ENCODE assay signal across 1 cellular context in genomic region chr19:1280588-1281269, GRCh38.
TF ChIP-seq lines count a peak whose summit lies in the region.

No MANE protein-coding gene starts in this region.

TF ChIP-seq in GM23338, 12 proteins besides CTCF, POLR2A, EP300 and RAD21 (continued from another document):
- TF ChIP-seq, protein P1, sequence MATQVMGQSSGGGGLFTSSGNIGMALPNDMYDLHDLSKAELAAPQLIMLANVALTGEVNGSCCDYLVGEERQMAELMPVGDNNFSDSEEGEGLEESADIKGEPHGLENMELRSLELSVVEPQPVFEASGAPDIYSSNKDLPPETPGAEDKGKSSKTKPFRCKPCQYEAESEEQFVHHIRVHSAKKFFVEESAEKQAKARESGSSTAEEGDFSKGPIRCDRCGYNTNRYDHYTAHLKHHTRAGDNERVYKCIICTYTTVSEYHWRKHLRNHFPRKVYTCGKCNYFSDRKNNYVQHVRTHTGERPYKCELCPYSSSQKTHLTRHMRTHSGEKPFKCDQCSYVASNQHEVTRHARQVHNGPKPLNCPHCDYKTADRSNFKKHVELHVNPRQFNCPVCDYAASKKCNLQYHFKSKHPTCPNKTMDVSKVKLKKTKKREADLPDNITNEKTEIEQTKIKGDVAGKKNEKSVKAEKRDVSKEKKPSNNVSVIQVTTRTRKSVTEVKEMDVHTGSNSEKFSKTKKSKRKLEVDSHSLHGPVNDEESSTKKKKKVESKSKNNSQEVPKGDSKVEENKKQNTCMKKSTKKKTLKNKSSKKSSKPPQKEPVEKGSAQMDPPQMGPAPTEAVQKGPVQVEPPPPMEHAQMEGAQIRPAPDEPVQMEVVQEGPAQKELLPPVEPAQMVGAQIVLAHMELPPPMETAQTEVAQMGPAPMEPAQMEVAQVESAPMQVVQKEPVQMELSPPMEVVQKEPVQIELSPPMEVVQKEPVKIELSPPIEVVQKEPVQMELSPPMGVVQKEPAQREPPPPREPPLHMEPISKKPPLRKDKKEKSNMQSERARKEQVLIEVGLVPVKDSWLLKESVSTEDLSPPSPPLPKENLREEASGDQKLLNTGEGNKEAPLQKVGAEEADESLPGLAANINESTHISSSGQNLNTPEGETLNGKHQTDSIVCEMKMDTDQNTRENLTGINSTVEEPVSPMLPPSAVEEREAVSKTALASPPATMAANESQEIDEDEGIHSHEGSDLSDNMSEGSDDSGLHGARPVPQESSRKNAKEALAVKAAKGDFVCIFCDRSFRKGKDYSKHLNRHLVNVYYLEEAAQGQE (IDR thresholded peaks at IDR 0.05; ENCODE audit: unreplicated experiment), result no peak
- TF ChIP-seq EZH2phosphoT487 (IDR thresholded peaks at IDR 0.05; ENCODE audit: unreplicated experiment), result no peak
- TF ChIP-seq STAT1 (IDR thresholded peaks at IDR 0.05; ENCODE audit: unreplicated experiment), result no peak
- TF ChIP-seq JUNB (IDR thresholded peaks at IDR 0.05; ENCODE audit: unreplicated experiment), result no peak
- TF ChIP-seq CREB1 (CRISPR knock-in tag; IDR thresholded peaks at IDR 0.05; ENCODE audit: low read depth), result no peak
- TF ChIP-seq EZH2 (IDR thresholded peaks at IDR 0.05; ENCODE audit: low read depth, unreplicated experiment), result no peak
- TF ChIP-seq NANOG (IDR thresholded peaks at IDR 0.05; ENCODE audit: borderline replicate concordance), result no peak
- TF ChIP-seq POLR2AphosphoS5 (IDR thresholded peaks at IDR 0.05; ENCODE audit: low read depth), result no peak
